1 cellular context compared by ENCODE assay signal in genomic region chr2:230412369-230412706, GRCh38.
TF ChIP-seq lines count a peak whose summit lies in the region.

No MANE protein-coding gene starts in this region.

TF ChIP-seq in H1, 55 proteins besides CTCF, POLR2A, EP300 and RAD21 (continued from another document):
- TF ChIP-seq GABPA (IDR thresholded peaks at IDR 0.05; ENCODE audit: borderline replicate concordance, insufficient read depth, low read length) (no peak), SIRT6 (IDR thresholded peaks at IDR 0.05; ENCODE audit: low read length) (no peak), SRF (IDR thresholded peaks at IDR 0.05; ENCODE audit: low read depth, low read length) (no peak), POLR2AphosphoS5 (IDR thresholded peaks at IDR 0.05; ENCODE audit: low read depth, low read length) (no peak), BCL11A (IDR thresholded peaks at IDR 0.05; ENCODE audit: low read depth in 2 of 2, low read length in 2 of 2) (no peak), CBX8 (IDR thresholded peaks at IDR 0.05; ENCODE audit: borderline replicate concordance, low read depth, low read length) (no peak), CREB1 (IDR thresholded peaks at IDR 0.05) (no peak)
